Comparison of ENCODE assay signal across 1 cellular context in genomic region chr19:41844601-41845000, GRCh38.
TF ChIP-seq lines count a peak whose summit lies in the region.

TSS of gene LYPD4 (minus strand) at chr19:41844683. CDS start at chr19:41839285, 5,398 bp downstream.

TF ChIP-seq in HCT116, 20 proteins besides CTCF, POLR2A, EP300 and RAD21:
- no peak for TF ChIP-seq ELF1 (IDR thresholded peaks at IDR 0.05; ENCODE audit: borderline replicate concordance, low read depth)
- no peak for TF ChIP-seq EZH2 (IDR thresholded peaks at IDR 0.05)
- no peak for TF ChIP-seq ZNF274 (IDR thresholded peaks at IDR 0.05; ENCODE audit: low read depth, low read length)
- TF ChIP-seq MAX (IDR thresholded peaks at IDR 0.05): no peak
- TF ChIP-seq POLR2AphosphoS5 (IDR thresholded peaks at IDR 0.05; ENCODE audit: low read depth, low read length): no peak
- no peak for TF ChIP-seq EGR1 (IDR thresholded peaks at IDR 0.05; ENCODE audit: low read depth)
- TF ChIP-seq CBX3 (IDR thresholded peaks at IDR 0.05; ENCODE audit: low read depth): no peak
- TF ChIP-seq SRF (IDR thresholded peaks at IDR 0.05; ENCODE audit: low read depth): no peak
- TF ChIP-seq FOSL1 (IDR thresholded peaks at IDR 0.05; ENCODE audit: low read depth): no peak
- TF ChIP-seq TCF7L2 (IDR thresholded peaks at IDR 0.05; ENCODE audit: borderline replicate concordance, extremely low read depth, insufficient read depth, insufficient read length): no peak
- no peak for TF ChIP-seq JUND (IDR thresholded peaks at IDR 0.05)
- no peak for TF ChIP-seq CEBPB (IDR thresholded peaks at IDR 0.05; ENCODE audit: low read depth)
- TF ChIP-seq SP1 (IDR thresholded peaks at IDR 0.05; ENCODE audit: low read depth): no peak
- TF ChIP-seq SIN3A (IDR thresholded peaks at IDR 0.05; ENCODE audit: low read depth): no peak
- no peak for TF ChIP-seq ZFX (IDR thresholded peaks at IDR 0.05)
- TF ChIP-seq EZH2phosphoT487 (IDR thresholded peaks at IDR 0.05; ENCODE audit: borderline replicate concordance): no peak
TF ChIP-seq in HCT116: peak in this region for 0.
